ENCODE assay signal across 1 cellular context in the genomic region with DNA sequence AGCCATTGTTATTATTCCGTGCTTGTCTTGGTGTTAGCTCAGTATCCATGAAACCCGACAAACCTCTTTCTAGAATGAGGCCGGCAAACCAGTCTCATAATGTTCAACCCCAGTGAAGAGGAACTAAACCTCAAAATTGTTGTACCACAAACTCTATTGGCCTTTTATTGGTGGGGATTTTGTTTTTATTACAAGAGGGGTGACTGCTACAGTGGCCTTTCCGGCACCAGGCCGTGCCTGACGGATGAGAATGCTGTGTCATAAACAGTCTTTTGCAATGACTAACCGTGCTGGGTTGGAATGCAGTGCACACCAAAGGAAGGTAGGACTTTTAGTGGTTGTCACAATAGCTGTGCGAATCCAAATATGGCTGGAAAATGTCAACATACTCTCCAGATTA.
TF ChIP-seq lines count a peak whose summit lies in the region.

No MANE protein-coding gene starts in this region.

TF ChIP-seq in HepG2, 621 proteins besides CTCF, POLR2A, EP300 and RAD21 (continued from another document):
- TF ChIP-seq STAT6 (CRISPR knock-in tag; IDR thresholded peaks at IDR 0.05; ENCODE audit: borderline replicate concordance) (no peak), HOXA3 (CRISPR knock-in tag; IDR thresholded peaks at IDR 0.05) (no peak), ZFP37 (CRISPR knock-in tag; IDR thresholded peaks at IDR 0.05; ENCODE audit: borderline replicate concordance) (no peak), ZNF510 (CRISPR knock-in tag; IDR thresholded peaks at IDR 0.05; ENCODE audit: low read depth) (no peak), ZNF335 (CRISPR knock-in tag; IDR thresholded peaks at IDR 0.05) (no peak), ZNF781 (CRISPR knock-in tag; IDR thresholded peaks at IDR 0.05; ENCODE audit: borderline replicate concordance, not compliant biosample characterization) (no peak), GATAD2A (CRISPR knock-in tag; IDR thresholded peaks at IDR 0.05) (no peak), TEAD3 (CRISPR knock-in tag; optimal IDR thresholded peaks at IDR 0.05; ENCODE audit: borderline replicate concordance) (peak; percentile 51), ARNT2 (CRISPR knock-in tag; IDR thresholded peaks at IDR 0.05; ENCODE audit: low read depth) (no peak), NR0B2 (CRISPR knock-in tag; IDR thresholded peaks at IDR 0.05) (no peak), ONECUT2 (CRISPR knock-in tag; IDR thresholded peaks at IDR 0.05) (no peak), SALL1 (CRISPR knock-in tag; IDR thresholded peaks at IDR 0.05) (0 out of 2 replicates have a peak, but pooled peaks have one; percentile 13), SAP130 (CRISPR knock-in tag; IDR thresholded peaks at IDR 0.05; ENCODE audit: low read depth) (0 out of 2 replicates have a peak, but pooled peaks have one; percentile 30), PAX8 (CRISPR knock-in tag; IDR thresholded peaks at IDR 0.05; ENCODE audit: borderline replicate concordance) (no peak), ZNF281 (CRISPR knock-in tag; IDR thresholded peaks at IDR 0.05; ENCODE audit: borderline replicate concordance) (no peak), ATM (IDR thresholded peaks at IDR 0.05; ENCODE audit: borderline replicate concordance) (no peak), ZNF670 (CRISPR knock-in tag; IDR thresholded peaks at IDR 0.05; ENCODE audit: borderline replicate concordance) (no peak), SCMH1 (CRISPR knock-in tag; IDR thresholded peaks at IDR 0.05; ENCODE audit: borderline replicate concordance) (no peak), SOX13 (IDR thresholded peaks at IDR 0.05) (no peak), SOX13 (CRISPR knock-in tag; conservative IDR thresholded peaks at IDR 0.05 in 1 of 2, IDR thresholded peaks at IDR 0.05 in 1 of 2) (0 out of 4 replicates have a peak, but pooled peaks of 1 of the 2 experiments have one; percentile 15), ZNF773 (CRISPR knock-in tag; IDR thresholded peaks at IDR 0.05; ENCODE audit: borderline replicate concordance) (no peak), ZNF446 (CRISPR knock-in tag; IDR thresholded peaks at IDR 0.05) (no peak), ARNT (IDR thresholded peaks at IDR 0.05) (no peak), RNF2 (conservative IDR thresholded peaks at IDR 0.05; ENCODE audit: low read depth) (no peak)
- TF ChIP-seq, protein P1, sequence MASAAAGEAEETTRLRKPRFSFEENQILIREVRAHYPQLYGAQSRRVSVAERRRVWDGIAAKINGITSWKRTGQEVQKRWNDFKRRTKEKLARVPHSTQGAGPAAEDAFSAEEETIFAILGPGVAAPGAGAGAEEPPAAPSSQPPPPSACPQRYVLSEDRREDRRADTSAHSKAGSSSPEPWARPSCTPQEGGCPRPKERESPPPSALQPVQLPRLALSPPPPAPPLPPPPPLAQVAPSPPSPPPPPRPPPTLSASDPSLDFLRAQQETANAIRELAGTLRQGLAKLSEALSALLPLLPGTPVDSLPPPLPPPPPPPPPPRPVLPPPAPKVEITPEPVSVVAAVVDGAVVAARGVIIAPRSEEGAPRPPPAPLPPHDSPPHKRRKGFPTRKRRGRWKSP (CRISPR knock-in tag; IDR thresholded peaks at IDR 0.05), result no peak
- TF ChIP-seq, protein P2, sequence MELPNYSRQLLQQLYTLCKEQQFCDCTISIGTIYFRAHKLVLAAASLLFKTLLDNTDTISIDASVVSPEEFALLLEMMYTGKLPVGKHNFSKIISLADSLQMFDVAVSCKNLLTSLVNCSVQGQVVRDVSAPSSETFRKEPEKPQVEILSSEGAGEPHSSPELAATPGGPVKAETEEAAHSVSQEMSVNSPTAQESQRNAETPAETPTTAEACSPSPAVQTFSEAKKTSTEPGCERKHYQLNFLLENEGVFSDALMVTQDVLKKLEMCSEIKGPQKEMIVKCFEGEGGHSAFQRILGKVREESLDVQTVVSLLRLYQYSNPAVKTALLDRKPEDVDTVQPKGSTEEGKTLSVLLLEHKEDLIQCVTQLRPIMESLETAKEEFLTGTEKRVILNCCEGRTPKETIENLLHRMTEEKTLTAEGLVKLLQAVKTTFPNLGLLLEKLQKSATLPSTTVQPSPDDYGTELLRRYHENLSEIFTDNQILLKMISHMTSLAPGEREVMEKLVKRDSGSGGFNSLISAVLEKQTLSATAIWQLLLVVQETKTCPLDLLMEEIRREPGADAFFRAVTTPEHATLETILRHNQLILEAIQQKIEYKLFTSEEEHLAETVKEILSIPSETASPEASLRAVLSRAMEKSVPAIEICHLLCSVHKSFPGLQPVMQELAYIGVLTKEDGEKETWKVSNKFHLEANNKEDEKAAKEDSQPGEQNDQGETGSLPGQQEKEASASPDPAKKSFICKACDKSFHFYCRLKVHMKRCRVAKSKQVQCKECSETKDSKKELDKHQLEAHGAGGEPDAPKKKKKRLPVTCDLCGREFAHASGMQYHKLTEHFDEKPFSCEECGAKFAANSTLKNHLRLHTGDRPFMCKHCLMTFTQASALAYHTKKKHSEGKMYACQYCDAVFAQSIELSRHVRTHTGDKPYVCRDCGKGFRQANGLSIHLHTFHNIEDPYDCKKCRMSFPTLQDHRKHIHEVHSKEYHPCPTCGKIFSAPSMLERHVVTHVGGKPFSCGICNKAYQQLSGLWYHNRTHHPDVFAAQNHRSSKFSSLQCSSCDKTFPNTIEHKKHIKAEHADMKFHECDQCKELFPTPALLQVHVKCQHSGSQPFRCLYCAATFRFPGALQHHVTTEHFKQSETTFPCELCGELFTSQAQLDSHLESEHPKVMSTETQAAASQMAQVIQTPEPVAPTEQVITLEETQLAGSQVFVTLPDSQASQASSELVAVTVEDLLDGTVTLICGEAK (IDR thresholded peaks at IDR 0.05), result no peak
- TF ChIP-seq, protein P2 (CRISPR knock-in tag; IDR thresholded peaks at IDR 0.05), result no peak
